1 cellular context compared by ENCODE assay signal in the genomic region with DNA sequence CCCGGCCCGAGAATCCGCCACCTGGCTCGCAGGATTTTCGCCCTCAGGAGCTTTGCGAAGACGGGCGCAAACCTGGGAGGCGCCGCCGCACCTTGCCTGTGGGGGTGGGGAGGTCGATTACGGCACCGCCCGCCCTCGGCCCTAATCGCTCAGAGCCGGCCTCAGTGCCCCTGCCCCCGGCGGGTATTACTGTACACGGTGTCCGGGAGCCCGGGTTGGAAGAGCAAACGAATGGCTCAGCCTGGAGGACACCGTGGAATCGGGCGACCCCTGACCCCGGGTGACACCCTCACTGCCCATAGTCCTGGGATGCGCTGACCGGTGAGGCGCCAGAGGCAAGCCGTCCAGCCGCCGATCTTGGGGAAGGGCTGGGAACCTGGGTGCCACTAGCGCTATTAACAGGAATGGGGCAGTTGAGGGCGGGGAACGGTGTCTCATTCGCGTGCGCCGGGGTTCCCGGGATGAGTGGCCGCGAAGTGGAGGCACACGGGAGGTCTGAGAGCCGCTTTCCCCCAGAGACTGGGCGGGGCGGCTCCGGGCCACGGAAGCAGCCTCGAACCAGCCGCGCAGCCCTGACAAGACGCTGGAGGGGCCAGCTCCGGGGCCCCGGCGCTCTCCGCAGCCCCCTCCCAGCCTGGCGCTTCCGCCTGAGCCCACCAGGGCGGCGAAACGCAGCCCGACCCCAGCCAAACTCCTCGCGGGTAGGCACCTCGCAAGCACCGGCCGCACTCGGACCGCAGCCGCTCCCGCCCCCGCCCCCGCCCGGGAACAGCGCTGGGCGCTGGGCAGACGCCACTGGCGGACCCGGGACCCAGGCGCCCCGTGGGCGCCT.
TF ChIP-seq lines count a peak whose summit lies in the region.

No MANE protein-coding gene starts in this region.

TF ChIP-seq in K562, 482 proteins besides CTCF, POLR2A, EP300 and RAD21 (continued from another document):
- TF ChIP-seq SAFB (IDR thresholded peaks at IDR 0.05; ENCODE audit: borderline replicate concordance, low read depth, low read length), result 0 out of 2 replicates have a peak, but pooled peaks have one; percentile 37
- TF ChIP-seq, protein P1, sequence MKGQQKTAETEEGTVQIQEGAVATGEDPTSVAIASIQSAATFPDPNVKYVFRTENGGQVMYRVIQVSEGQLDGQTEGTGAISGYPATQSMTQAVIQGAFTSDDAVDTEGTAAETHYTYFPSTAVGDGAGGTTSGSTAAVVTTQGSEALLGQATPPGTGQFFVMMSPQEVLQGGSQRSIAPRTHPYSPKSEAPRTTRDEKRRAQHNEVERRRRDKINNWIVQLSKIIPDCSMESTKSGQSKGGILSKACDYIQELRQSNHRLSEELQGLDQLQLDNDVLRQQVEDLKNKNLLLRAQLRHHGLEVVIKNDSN (CRISPR knock-in tag; IDR thresholded peaks at IDR 0.05), result peak; percentile 61
- peak; percentile 75; the same call in 1 of the 2 replicates for TF ChIP-seq KDM2B (CRISPR knock-in tag; IDR thresholded peaks at IDR 0.05)
- TF ChIP-seq, protein P2, sequence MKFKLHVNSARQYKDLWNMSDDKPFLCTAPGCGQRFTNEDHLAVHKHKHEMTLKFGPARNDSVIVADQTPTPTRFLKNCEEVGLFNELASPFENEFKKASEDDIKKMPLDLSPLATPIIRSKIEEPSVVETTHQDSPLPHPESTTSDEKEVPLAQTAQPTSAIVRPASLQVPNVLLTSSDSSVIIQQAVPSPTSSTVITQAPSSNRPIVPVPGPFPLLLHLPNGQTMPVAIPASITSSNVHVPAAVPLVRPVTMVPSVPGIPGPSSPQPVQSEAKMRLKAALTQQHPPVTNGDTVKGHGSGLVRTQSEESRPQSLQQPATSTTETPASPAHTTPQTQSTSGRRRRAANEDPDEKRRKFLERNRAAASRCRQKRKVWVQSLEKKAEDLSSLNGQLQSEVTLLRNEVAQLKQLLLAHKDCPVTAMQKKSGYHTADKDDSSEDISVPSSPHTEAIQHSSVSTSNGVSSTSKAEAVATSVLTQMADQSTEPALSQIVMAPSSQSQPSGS (CRISPR knock-in tag; IDR thresholded peaks at IDR 0.05), result no peak
- TF ChIP-seq ZNF263 (CRISPR knock-in tag; IDR thresholded peaks at IDR 0.05; ENCODE audit: borderline replicate concordance), result 0 out of 2 replicates have a peak, but pooled peaks have one; percentile 53
- no peak for TF ChIP-seq ZNF830 (CRISPR knock-in tag; IDR thresholded peaks at IDR 0.05)
- TF ChIP-seq, protein P3, sequence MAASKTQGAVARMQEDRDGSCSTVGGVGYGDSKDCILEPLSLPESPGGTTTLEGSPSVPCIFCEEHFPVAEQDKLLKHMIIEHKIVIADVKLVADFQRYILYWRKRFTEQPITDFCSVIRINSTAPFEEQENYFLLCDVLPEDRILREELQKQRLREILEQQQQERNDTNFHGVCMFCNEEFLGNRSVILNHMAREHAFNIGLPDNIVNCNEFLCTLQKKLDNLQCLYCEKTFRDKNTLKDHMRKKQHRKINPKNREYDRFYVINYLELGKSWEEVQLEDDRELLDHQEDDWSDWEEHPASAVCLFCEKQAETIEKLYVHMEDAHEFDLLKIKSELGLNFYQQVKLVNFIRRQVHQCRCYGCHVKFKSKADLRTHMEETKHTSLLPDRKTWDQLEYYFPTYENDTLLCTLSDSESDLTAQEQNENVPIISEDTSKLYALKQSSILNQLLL (CRISPR knock-in tag; IDR thresholded peaks at IDR 0.05; ENCODE audit: borderline replicate concordance), result 0 out of 2 replicates have a peak, but pooled peaks have one; percentile 9
- TF ChIP-seq ESRRA (IDR thresholded peaks at IDR 0.05; ENCODE audit: borderline replicate concordance, low read depth), result no peak
- TF ChIP-seq ZBTB7A (IDR thresholded peaks at IDR 0.05; ENCODE audit: borderline replicate concordance, control insufficient read depth, low read depth, low read length), result peak; percentile 86
- TF ChIP-seq, protein P4, sequence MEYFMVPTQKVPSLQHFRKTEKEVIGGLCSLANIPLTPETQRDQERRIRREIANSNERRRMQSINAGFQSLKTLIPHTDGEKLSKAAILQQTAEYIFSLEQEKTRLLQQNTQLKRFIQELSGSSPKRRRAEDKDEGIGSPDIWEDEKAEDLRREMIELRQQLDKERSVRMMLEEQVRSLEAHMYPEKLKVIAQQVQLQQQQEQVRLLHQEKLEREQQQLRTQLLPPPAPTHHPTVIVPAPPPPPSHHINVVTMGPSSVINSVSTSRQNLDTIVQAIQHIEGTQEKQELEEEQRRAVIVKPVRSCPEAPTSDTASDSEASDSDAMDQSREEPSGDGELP (CRISPR knock-in tag; IDR thresholded peaks at IDR 0.05; ENCODE audit: borderline replicate concordance), result 0 out of 2 replicates have a peak, but pooled peaks have one; percentile 16
- TF ChIP-seq, protein P5, sequence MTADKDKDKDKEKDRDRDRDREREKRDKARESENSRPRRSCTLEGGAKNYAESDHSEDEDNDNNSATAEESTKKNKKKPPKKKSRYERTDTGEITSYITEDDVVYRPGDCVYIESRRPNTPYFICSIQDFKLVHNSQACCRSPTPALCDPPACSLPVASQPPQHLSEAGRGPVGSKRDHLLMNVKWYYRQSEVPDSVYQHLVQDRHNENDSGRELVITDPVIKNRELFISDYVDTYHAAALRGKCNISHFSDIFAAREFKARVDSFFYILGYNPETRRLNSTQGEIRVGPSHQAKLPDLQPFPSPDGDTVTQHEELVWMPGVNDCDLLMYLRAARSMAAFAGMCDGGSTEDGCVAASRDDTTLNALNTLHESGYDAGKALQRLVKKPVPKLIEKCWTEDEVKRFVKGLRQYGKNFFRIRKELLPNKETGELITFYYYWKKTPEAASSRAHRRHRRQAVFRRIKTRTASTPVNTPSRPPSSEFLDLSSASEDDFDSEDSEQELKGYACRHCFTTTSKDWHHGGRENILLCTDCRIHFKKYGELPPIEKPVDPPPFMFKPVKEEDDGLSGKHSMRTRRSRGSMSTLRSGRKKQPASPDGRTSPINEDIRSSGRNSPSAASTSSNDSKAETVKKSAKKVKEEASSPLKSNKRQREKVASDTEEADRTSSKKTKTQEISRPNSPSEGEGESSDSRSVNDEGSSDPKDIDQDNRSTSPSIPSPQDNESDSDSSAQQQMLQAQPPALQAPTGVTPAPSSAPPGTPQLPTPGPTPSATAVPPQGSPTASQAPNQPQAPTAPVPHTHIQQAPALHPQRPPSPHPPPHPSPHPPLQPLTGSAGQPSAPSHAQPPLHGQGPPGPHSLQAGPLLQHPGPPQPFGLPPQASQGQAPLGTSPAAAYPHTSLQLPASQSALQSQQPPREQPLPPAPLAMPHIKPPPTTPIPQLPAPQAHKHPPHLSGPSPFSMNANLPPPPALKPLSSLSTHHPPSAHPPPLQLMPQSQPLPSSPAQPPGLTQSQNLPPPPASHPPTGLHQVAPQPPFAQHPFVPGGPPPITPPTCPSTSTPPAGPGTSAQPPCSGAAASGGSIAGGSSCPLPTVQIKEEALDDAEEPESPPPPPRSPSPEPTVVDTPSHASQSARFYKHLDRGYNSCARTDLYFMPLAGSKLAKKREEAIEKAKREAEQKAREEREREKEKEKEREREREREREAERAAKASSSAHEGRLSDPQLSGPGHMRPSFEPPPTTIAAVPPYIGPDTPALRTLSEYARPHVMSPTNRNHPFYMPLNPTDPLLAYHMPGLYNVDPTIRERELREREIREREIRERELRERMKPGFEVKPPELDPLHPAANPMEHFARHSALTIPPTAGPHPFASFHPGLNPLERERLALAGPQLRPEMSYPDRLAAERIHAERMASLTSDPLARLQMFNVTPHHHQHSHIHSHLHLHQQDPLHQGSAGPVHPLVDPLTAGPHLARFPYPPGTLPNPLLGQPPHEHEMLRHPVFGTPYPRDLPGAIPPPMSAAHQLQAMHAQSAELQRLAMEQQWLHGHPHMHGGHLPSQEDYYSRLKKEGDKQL (CRISPR knock-in tag; IDR thresholded peaks at IDR 0.05; ENCODE audit: borderline replicate concordance), result 0 out of 2 replicates have a peak, but pooled peaks have one; percentile 27
